Comparison of ENCODE assay signal across 1 cellular context in genomic region chr16:26550111-26550610, GRCh38.
TF ChIP-seq lines count a peak whose summit lies in the region.

No MANE protein-coding gene starts in this region.

TF ChIP-seq in GM23338, 12 proteins besides CTCF, POLR2A, EP300 and RAD21 (continued from another document):
- TF ChIP-seq ZNF462 (CRISPR knock-in tag; IDR thresholded peaks at IDR 0.05) (no peak), ETS1 (IDR thresholded peaks at IDR 0.05) (no peak), EZH2 (IDR thresholded peaks at IDR 0.05; ENCODE audit: low read depth, unreplicated experiment) (no peak), JUNB (IDR thresholded peaks at IDR 0.05; ENCODE audit: unreplicated experiment) (no peak), ZNF331 (CRISPR knock-in tag; IDR thresholded peaks at IDR 0.05; ENCODE audit: low read depth) (no peak), ZNF114 (CRISPR knock-in tag; IDR thresholded peaks at IDR 0.05) (no peak), STAT1 (IDR thresholded peaks at IDR 0.05; ENCODE audit: unreplicated experiment) (no peak), CREB1 (CRISPR knock-in tag; IDR thresholded peaks at IDR 0.05; ENCODE audit: low read depth) (no peak)
